Comparison of ENCODE assay signal across 13 cellular contexts in genomic region chr7:2517678-2518077, GRCh38. TPM values are rescaled to one million over a fixed set of nuclear protein-coding genes. Genes with fewer than 3 reads are reported as not detected.
A peak's percentile ranks its signal among the peaks of the same experiment; 100 is the strongest.
DNase-seq lines count a peak whose midpoint lies in the region; ATAC-seq and TF ChIP-seq lines count a peak whose summit lies in the region.
"Had no signal": no experiment of that assay in that cellular context is flagged by ENCODE, and none has a peak within 500 bp of the region (broad histone marks: within the 10 kb centered on the region; RNA-seq: fewer than 3 reads in every experiment).

No MANE protein-coding gene starts in this region.

- peaks cover 28% of the 10 kb centered on the region for H3K79me2 ChIP-seq in neural progenitor cell (ENCODE audit: low read depth)

- H4K20me1 ChIP-seq in neural progenitor cell (ENCODE audit: low read depth), result peaks cover 28% of the 10 kb centered on the region

- no peak overlapping the region for H2AFZ ChIP-seq in neural progenitor cell (replicated peaks)

- no peak overlapping the region for H3K27ac ChIP-seq in neural progenitor cell
- H3K27ac ChIP-seq: SK-N-MC had no signal

- no peak for TF ChIP-seq CTCF in neural progenitor cell (IDR thresholded peaks at IDR 0.05)

- no peaks in the 10 kb centered on the region for H3K27me3 Mint-ChIP-seq in IgD-negative memory B cell
- H3K27me3 Mint-ChIP-seq in central memory CD8-positive, alpha-beta T cell, result no peaks in the 10 kb centered on the region
- peaks cover 16% of the 10 kb centered on the region for H3K27me3 Mint-ChIP-seq in neural progenitor cell (ENCODE audit: insufficient read depth, low read depth)

- H3K4me3 Mint-ChIP-seq in IgD-negative memory B cell (peak overlapping the region; percentile 21 to 94 (median 83)), neural progenitor cell (peak overlapping the region; percentile 82)
- H3K4me3 Mint-ChIP-seq in central memory CD8-positive, alpha-beta T cell, result peak overlapping the region; percentile 71

- H3K36me3 Mint-ChIP-seq in IgD-negative memory B cell (peaks cover 7% of the 10 kb centered on the region), neural progenitor cell (peaks cover 2% of the 10 kb centered on the region)
- H3K36me3 Mint-ChIP-seq in central memory CD8-positive, alpha-beta T cell (ENCODE audit: insufficient read depth), result peaks cover 24% of the 10 kb centered on the region

- no peak for ATAC-seq in central memory CD8-positive, alpha-beta T cell (replicated peaks; ENCODE audit: extremely low read depth, poor library complexity, severe bottlenecking)
- ATAC-seq: activated CD8-positive, alpha-beta memory T cell treated with anti-CD3 and anti-CD28 coated beads, Interleukin-2, amount 10 ng/mL, durations not matched to agents 7 days and 5 days had no signal

- peaks cover 48% of the 10 kb centered on the region for H3K4me1 ChIP-seq in neural progenitor cell

- H3K9me3 ChIP-seq in neural progenitor cell (ENCODE audit: low read depth), result no peaks in the 10 kb centered on the region

- no peak overlapping the region for H3K4me3 ChIP-seq in neural progenitor cell
- H3K4me3 ChIP-seq: SK-N-MC had no signal

- peak; percentile 58 for DNase-seq in Daoy (ENCODE audit: low read depth)
- no peak for DNase-seq in central memory CD8-positive, alpha-beta T cell (ENCODE audit: low spot score in 2 of 2)
- DNase-seq in neural progenitor cell (ENCODE audit: low spot score), result no peak
- DNase-seq in NCI-H2227 treated with DMSO at 0.1 percent for 48 hours (lab: John Stamatoyannopoulos, UW), result no peak
- no peak for DNase-seq in HT-29 (ENCODE audit: low spot score)
- no peak for DNase-seq in COLO668 (lab: John Stamatoyannopoulos, UW; ENCODE audit: unreplicated experiment)
- DNase-seq: activated CD8-positive, alpha-beta memory T cell treated with anti-CD3 and anti-CD28 coated beads, Interleukin-2, amount 10 ng/mL, durations not matched to agents 7 days and 5 days; MM.1S; NCI-H526 had no signal

- peaks cover 10% of the 10 kb centered on the region for H3K27me3 ChIP-seq in neural progenitor cell

- no peaks in the 10 kb centered on the region for H3K9me3 Mint-ChIP-seq in IgD-negative memory B cell
- H3K9me3 Mint-ChIP-seq in central memory CD8-positive, alpha-beta T cell, result no peaks in the 10 kb centered on the region
- H3K9me3 Mint-ChIP-seq in neural progenitor cell, result no peaks in the 10 kb centered on the region

- H3K9ac ChIP-seq in neural progenitor cell, result no peak overlapping the region

- H3K4me1 Mint-ChIP-seq in IgD-negative memory B cell (peaks cover 13 to 19% (median 17%) of the 10 kb centered on the region in 3 donors), neural progenitor cell (peaks cover 45% of the 10 kb centered on the region)
- peaks cover 32% of the 10 kb centered on the region for H3K4me1 Mint-ChIP-seq in central memory CD8-positive, alpha-beta T cell

- peaks cover 36% of the 10 kb centered on the region for H3F3A ChIP-seq in neural progenitor cell (ENCODE audit: low read depth)

- peak overlapping the region; percentile 10 for H3K4me2 ChIP-seq in neural progenitor cell

- H3K36me3 ChIP-seq in neural progenitor cell, result no peaks in the 10 kb centered on the region

- H3K27ac Mint-ChIP-seq in IgD-negative memory B cell, result peak overlapping the region; percentile 46 to 97 (median 96)
- no peak overlapping the region for H3K27ac Mint-ChIP-seq in central memory CD8-positive, alpha-beta T cell (ENCODE audit: low read depth)
- H3K27ac Mint-ChIP-seq in neural progenitor cell, result peak overlapping the region; percentile 72
- H3K27ac Mint-ChIP-seq: activated CD8-positive, alpha-beta memory T cell treated with anti-CD3 and anti-CD28 coated beads, Interleukin-2, amount 10 ng/mL, durations not matched to agents 7 days and 5 days had no signal

RNA-seq across cellular contexts. Expression of gene LFNG, which starts 1.9 kb away (rescaled TPM):
- total RNA-seq in Daoy (2014; rRNA removed; shearing (Covaris generic)), result 16.1 and 24.2 TPM in 2 replicates
- 1.7 TPM for polyA plus RNA-seq in IgD-negative memory B cell
- total RNA-seq in neural progenitor cell (ENCODE audit: low replicate concordance), result 58.0 and 177 TPM in 2 replicates
- 85.6 and 87.5 TPM in 2 replicates for total RNA-seq in HT-29 (2014; rRNA removed; shearing (Covaris generic))

RNA-seq across cellular contexts. Expression of gene BRAT1, which starts 37.6 kb away (rescaled TPM):
- total RNA-seq in Daoy (2014; rRNA removed; shearing (Covaris generic)), result 42.6 and 59.9 TPM in 2 replicates
- polyA plus RNA-seq in IgD-negative memory B cell, result 39.4 TPM
- 9.3 and 52.2 TPM in 2 replicates for total RNA-seq in neural progenitor cell (ENCODE audit: low replicate concordance)
- 101 and 106 TPM in 2 replicates for total RNA-seq in HT-29 (2014; rRNA removed; shearing (Covaris generic))

RNA-seq across cellular contexts. Expression of gene IQCE, which starts 41.1 kb away (rescaled TPM):
- total RNA-seq in Daoy (2014; rRNA removed; shearing (Covaris generic)), result 7.6 and 11.3 TPM in 2 replicates
- 2.3 TPM for polyA plus RNA-seq in IgD-negative memory B cell
- total RNA-seq in neural progenitor cell (ENCODE audit: low replicate concordance), result 4.6 and 10.1 TPM in 2 replicates
- total RNA-seq in HT-29 (2014; rRNA removed; shearing (Covaris generic)), result 23.1 and 24.7 TPM in 2 replicates

RNA-seq across cellular contexts. Expression of gene GRIFIN, which starts 41.5 kb away (rescaled TPM):
- not detected in 2 replicates for total RNA-seq in Daoy (2014; rRNA removed; shearing (Covaris generic))
- not detected for polyA plus RNA-seq in IgD-negative memory B cell
- total RNA-seq in neural progenitor cell (ENCODE audit: low replicate concordance), result not detected in 2 replicates
- total RNA-seq in HT-29 (2014; rRNA removed; shearing (Covaris generic)), result not detected in 2 replicates
- total RNA-seq: activated CD8-positive, alpha-beta memory T cell treated with anti-CD3 and anti-CD28 coated beads, Interleukin-2, amount 10 ng/mL, durations not matched to agents 7 days and 5 days; glomerular endothelial cell; mononuclear cell had no signal
